ENCODE assay signal across 20 cellular contexts in genomic region chr20:2817891-2818595, GRCh38. TPM values are rescaled to one million over a fixed set of nuclear protein-coding genes. Genes with fewer than 3 reads are reported as not detected.
DNase-seq lines count a peak whose midpoint lies in the region; ATAC-seq, FAIRE-seq and TF ChIP-seq lines count a peak whose summit lies in the region.
"Had no signal": no experiment of that assay in that cellular context is flagged by ENCODE, and none has a peak within 500 bp of the region (broad histone marks: within the 10 kb centered on the region; RNA-seq: fewer than 3 reads in every experiment).

No MANE protein-coding gene starts in this region.

- no peaks in the 10 kb centered on the region for H3K27me3 ChIP-seq in liver (ENCODE audit: control insufficient read depth in 4 of 4, insufficient read depth in 4 of 4, low read length in 3 of 4)
- H3K27me3 ChIP-seq in HepG2 (ENCODE audit: control insufficient read depth in 1 of 2, insufficient read depth in 2 of 2, low read length in 2 of 2): peaks cover 7 to 77% of the 10 kb centered on the region in 2 experiments

- peaks cover 0 to 3% (median 3%) of the 10 kb centered on the region in 3 donors for H3K36me3 Mint-ChIP-seq in naive thymus-derived CD8-positive, alpha-beta T cell
- peaks cover 3% of the 10 kb centered on the region for H3K36me3 Mint-ChIP-seq in effector memory CD8-positive, alpha-beta T cell (ENCODE audit: insufficient read depth)
- H3K36me3 Mint-ChIP-seq: CD8-positive, alpha-beta T cell had no signal

- no peak overlapping the region for H3K4me3 ChIP-seq in liver (ENCODE audit: low read depth in 1 of 3, low read length in 3 of 3)
- H3K4me3 ChIP-seq in HepG2 (replicated peaks in 1 of 3; ENCODE audit: insufficient read depth in 1 of 3, low read depth in 2 of 3, low read length in 3 of 3): no peak overlapping the region
- H3K4me3 ChIP-seq: gastroesophageal sphincter, lung had no signal

- H3K9ac ChIP-seq in liver (ENCODE audit: low read depth in 1 of 2, low read length in 2 of 2) (no peak overlapping the region), HepG2 (ENCODE audit: insufficient read depth, low read depth, low read length) (no peak overlapping the region)

- TF ChIP-seq CTCF in liver (IDR thresholded peaks at IDR 0.05; ENCODE audit: low read depth, low read length, missing input control): no peak
- no peak for TF ChIP-seq CTCF in HepG2 (CRISPR knock-in tag; IDR thresholded peaks at IDR 0.05)

- intact Hi-C loops in HepG2 (cut with micrococcal nuclease; ENCODE audit: unreplicated experiment): no loop called here

- H3K79me2 ChIP-seq in HepG2 (ENCODE audit: insufficient read depth, low read length): no peaks in the 10 kb centered on the region

- CTCF ChIA-PET in HepG2 (lab: Yijun Ruan, JAX; ENCODE audit: low intra/inter-chr PET ratio, low total read pairs): no interaction called here

- H3K27ac ChIP-seq in liver (ENCODE audit: low read depth in 1 of 2, low read length in 2 of 2): no peak overlapping the region
- no peak overlapping the region for H3K27ac ChIP-seq in HepG2 (ENCODE audit: extremely low read length, insufficient read depth, low read length)
- H3K27ac ChIP-seq: gastroesophageal sphincter had no signal

- H3K4me2 ChIP-seq in HepG2 (ENCODE audit: low read depth, low read length): no peak overlapping the region

- in situ Hi-C loops in HepG2 (cut with HindIII; ENCODE audit: extremely low pct_ligation_motif_present, low pct_unique_long_range_greater_than_20kb): no loop called here

- peaks cover 4 to 22% (median 20%) of the 10 kb centered on the region in 5 donors for H3K27me3 Mint-ChIP-seq in naive thymus-derived CD8-positive, alpha-beta T cell
- H3K27me3 Mint-ChIP-seq in effector memory CD8-positive, alpha-beta T cell: peaks cover 10 to 35% of the 10 kb centered on the region in 2 donors

- H3K4me1 Mint-ChIP-seq in naive thymus-derived CD8-positive, alpha-beta T cell: peaks cover 9 to 24% (median 20%) of the 10 kb centered on the region in 4 donors
- peaks cover 11 to 18% of the 10 kb centered on the region in 2 donors for H3K4me1 Mint-ChIP-seq in effector memory CD8-positive, alpha-beta T cell (ENCODE audit: low read depth in 2 of 2)

- WGBS in liver: 80% methylated on average over 7 of the region's 7 CpGs
- 9% methylated on average over 7 of the region's 7 CpGs for WGBS in HepG2 (ENCODE audit: low lambda C conversion rate)

- H3K27ac Mint-ChIP-seq in naive thymus-derived CD8-positive, alpha-beta T cell: no peak overlapping the region
- no peak overlapping the region for H3K27ac Mint-ChIP-seq in effector memory CD8-positive, alpha-beta T cell
- H3K27ac Mint-ChIP-seq: activated CD8-positive, alpha-beta T cell treated with anti-CD3 and anti-CD28 coated beads, Interleukin-2, amount 10 ng/mL, durations not matched to agents 7 days and 5 days; activated T-helper 2 cell treated with anti-CD3 and anti-CD28 coated beads, Interferon-gamma antibody, Interleukin-2, Interleukin-4, amounts not matched to agents 10 μg/mL and 5 μg/mL and 100 μg/mL, durations not matched to agents 14 hours and 24 hours and 36 hours; CD8-positive, alpha-beta T cell; naive thymus-derived CD4-positive, alpha-beta T cell; stimulated activated naive CD8-positive, alpha-beta T cell treated with anti-CD3 and anti-CD28 coated beads, Interleukin-15, amount 100 ng/mL, for 72 hours had no signal

- no peak overlapping the region for H2AFZ ChIP-seq in HepG2 (ENCODE audit: low read length)

- POLR2A ChIA-PET in HepG2 (lab: Yijun Ruan, JAX): no interaction called here
- POLR2A ChIA-PET in naive thymus-derived CD8-positive, alpha-beta T cell (lab: Charles Lee): no interaction called here

- BruUV-seq in HepG2 (replicated peaks; lab: Mats Ljungman, UMichigan): no TSS peak

- H3K9me3 ChIP-seq in liver (ENCODE audit: control insufficient read depth in 4 of 4, low read length in 3 of 4): no peaks in the 10 kb centered on the region
- no peaks in the 10 kb centered on the region for H3K9me3 ChIP-seq in HepG2 (ENCODE audit: low read length)
- H3K9me3 ChIP-seq: gastroesophageal sphincter had no signal

- no peak for TF ChIP-seq POLR2A in HepG2 (IDR thresholded peaks at IDR 0.05; ENCODE audit: insufficient read depth in 1 of 2, low read depth in 2 of 2, low read length in 2 of 2)

- H4K20me1 ChIP-seq in HepG2 (ENCODE audit: insufficient read depth, low read length): no peaks in the 10 kb centered on the region

- peaks cover 0 to 7% (median 0%) of the 10 kb centered on the region in 9 donors for H3K9me3 Mint-ChIP-seq in naive thymus-derived CD8-positive, alpha-beta T cell
- no peaks in the 10 kb centered on the region for H3K9me3 Mint-ChIP-seq in effector memory CD8-positive, alpha-beta T cell
- H3K9me3 Mint-ChIP-seq: CD8-positive, alpha-beta T cell; stimulated activated naive CD8-positive, alpha-beta T cell treated with anti-CD3 and anti-CD28 coated beads, Interleukin-15, amount 100 ng/mL, for 72 hours had no signal

- FAIRE-seq in HepG2 (lab: Jason Lieb, UNC): no peak

- H3K36me3 ChIP-seq in liver (ENCODE audit: control insufficient read depth in 4 of 4, insufficient read depth in 3 of 4, low read depth in 1 of 4, low read length in 3 of 4) (no peaks in the 10 kb centered on the region), HepG2 (replicated peaks in 1 of 2; ENCODE audit: control insufficient read depth in 1 of 2, insufficient read depth in 2 of 2, low read length in 2 of 2) (no peaks in the 10 kb centered on the region)
- H3K36me3 ChIP-seq: gastroesophageal sphincter had no signal

- ATAC-seq in HepG2 (no peak), left lobe of liver (no peak), HG02642 (IDR thresholded peaks at IDR 0.05; ENCODE audit: poor library complexity, unreplicated experiment) (no peak)
- no peak for ATAC-seq in naive thymus-derived CD8-positive, alpha-beta T cell
- no peak for ATAC-seq in effector memory CD8-positive, alpha-beta T cell (replicated peaks)
- ATAC-seq: activated CD8-positive, alpha-beta T cell treated with anti-CD3 and anti-CD28 coated beads, Interleukin-2, amount 10 ng/mL, durations not matched to agents 7 days and 5 days; CD8-positive, alpha-beta T cell; gastroesophageal sphincter; naive thymus-derived CD4-positive, alpha-beta T cell; stimulated activated naive CD8-positive, alpha-beta T cell treated with anti-CD3 and anti-CD28 coated beads, Interleukin-15, amount 100 ng/mL, for 72 hours had no signal

- TF ChIP-seq RAD21 in liver (IDR thresholded peaks at IDR 0.05) (no peak), HepG2 (CRISPR knock-in tag; IDR thresholded peaks at IDR 0.05) (no peak)

- DNase-seq in HepG2 (ENCODE audit: low spot score) (no peak), left lobe of liver (ENCODE audit: low spot score) (peak; percentile 22)
- DNase-seq in naive thymus-derived CD8-positive, alpha-beta T cell: no peak
- DNase-seq in effector memory CD8-positive, alpha-beta T cell: no peak
- DNase-seq: ACHN; activated CD8-positive, alpha-beta T cell treated with anti-CD3 and anti-CD28 coated beads, Interleukin-2, amount 10 ng/mL, durations not matched to agents 7 days and 5 days; caudate nucleus; NCI-H1694 treated with DMSO at 0.1 percent for 48 hours; NK-92 treated with Interleukin-12 subunit alpha and Interleukin-12 subunit beta, amount 100 ng/mL, for 24 hours; stimulated activated naive CD8-positive, alpha-beta T cell treated with anti-CD3 and anti-CD28 coated beads, Interleukin-15, amount 100 ng/mL, for 72 hours had no signal

- H3K4me3 Mint-ChIP-seq in naive thymus-derived CD8-positive, alpha-beta T cell: no peak overlapping the region
- H3K4me3 Mint-ChIP-seq in effector memory CD8-positive, alpha-beta T cell: no peak overlapping the region
- H3K4me3 Mint-ChIP-seq: activated CD8-positive, alpha-beta T cell treated with anti-CD3 and anti-CD28 coated beads, Interleukin-2, amount 10 ng/mL, durations not matched to agents 7 days and 5 days; CD8-positive, alpha-beta T cell; stimulated activated naive CD8-positive, alpha-beta T cell treated with anti-CD3 and anti-CD28 coated beads, Interleukin-15, amount 100 ng/mL, for 72 hours had no signal

- H3K4me1 ChIP-seq in liver (ENCODE audit: control insufficient read depth in 4 of 4, insufficient read depth in 4 of 4, low read length in 3 of 4): peaks cover 0 to 3% (median 1%) of the 10 kb centered on the region in 4 donors
- H3K4me1 ChIP-seq in HepG2 (ENCODE audit: insufficient read depth, low read length): peaks cover 13% of the 10 kb centered on the region; the same call in 1 of the 2 replicates

- TF ChIP-seq EP300 in HepG2 (IDR thresholded peaks at IDR 0.05; ENCODE audit: low read depth in 2 of 2, low read length in 2 of 2): no peak
- no peak for TF ChIP-seq EP300 in HepG2 (CRISPR knock-in tag; IDR thresholded peaks at IDR 0.05; ENCODE audit: borderline replicate concordance)

RNA-seq across cellular contexts. Expression of gene TMEM239, which starts 1.9 kb away (rescaled TPM):
- total RNA-seq in liver: not detected
- not detected for polyA plus RNA-seq in liver
- total RNA-seq in HepG2 (2016; rRNA removed; fragmentation: Illumina TruSeq; extraction: Trizol): not detected in 2 replicates
- total RNA-seq in HepG2 (2016; cell fraction: cytosol; rRNA removed; fragmentation: Illumina TruSeq; extraction: Trizol; ENCODE audit: low read depth): not detected in 2 replicates
- not detected in 2 replicates for total RNA-seq in HepG2 (2016; cell fraction: insoluble cytoplasmic fraction; rRNA removed; fragmentation: Illumina TruSeq; extraction: Trizol)
- total RNA-seq in HepG2 (2016; cell fraction: membrane; rRNA removed; fragmentation: Illumina TruSeq; extraction: Trizol): not detected in 2 replicates
- not detected in 2 replicates for total RNA-seq in HepG2 (2016; cell fraction: nucleus; rRNA removed; fragmentation: Illumina TruSeq; extraction: Trizol)
- polyA plus RNA-seq in HepG2 (2011; rRNA removed): not detected in 2 replicates
- polyA plus RNA-seq in HepG2 (2011; cell fraction: cytosol; rRNA removed): not detected in 2 replicates
- not detected in 2 replicates for polyA plus RNA-seq in HepG2 (2011; cell fraction: nucleus; rRNA removed)
- polyA plus RNA-seq in HepG2 (2012): not detected in 2 replicates
- not detected in 2 replicates for polyA plus RNA-seq in HepG2 (2016; cell fraction: cytosol; fragmentation: Illumina TruSeq; extraction: Trizol; ENCODE audit: low read depth)
- polyA plus RNA-seq in HepG2 (2016; cell fraction: insoluble cytoplasmic fraction; fragmentation: Illumina TruSeq; extraction: Trizol; ENCODE audit: low read depth): not detected in 2 replicates
- not detected in 2 replicates for polyA plus RNA-seq in HepG2 (2016; cell fraction: membrane; fragmentation: Illumina TruSeq; extraction: Trizol; ENCODE audit: low read depth)
- polyA plus RNA-seq in HepG2 (2016; cell fraction: nucleus; fragmentation: Illumina TruSeq; extraction: Trizol; ENCODE audit: insufficient read depth, low read depth): not detected in 2 replicates
- polyA minus RNA-seq in HepG2 (2011; rRNA and poly(A)+ RNA removed; ENCODE audit: low replicate concordance): not detected in 2 replicates
- not detected in 2 replicates for polyA minus RNA-seq in HepG2 (2011; cell fraction: cytosol; rRNA and poly(A)+ RNA removed)
- polyA minus RNA-seq in HepG2 (2011; cell fraction: nucleus; rRNA and poly(A)+ RNA removed): not detected in 2 replicates
- not detected for total RNA-seq in left lobe of liver
- total RNA-seq in naive thymus-derived CD8-positive, alpha-beta T cell: not detected
- not detected for polyA plus RNA-seq in naive thymus-derived CD8-positive, alpha-beta T cell
- total RNA-seq: activated CD8-positive, alpha-beta T cell treated with anti-CD3 and anti-CD28 coated beads, Interleukin-2, amount 10 ng/mL, durations not matched to agents 7 days and 5 days; activated T-helper 2 cell treated with anti-CD3 and anti-CD28 coated beads, Interferon-gamma antibody, Interleukin-2, Interleukin-4, amounts not matched to agents 10 μg/mL and 5 μg/mL and 100 μg/mL, durations not matched to agents 14 hours and 24 hours and 36 hours; CD8-positive, alpha-beta T cell; lung; M059J; naive thymus-derived CD4-positive, alpha-beta T cell; pulmonary artery endothelial cell; RPMI7951 had no signal
- polyA plus RNA-seq: lung; naive thymus-derived CD4-positive, alpha-beta T cell had no signal

RNA-seq across cellular contexts. Expression of gene C20orf141, which starts 3.3 kb away (rescaled TPM):
- not detected for total RNA-seq in liver
- polyA plus RNA-seq in liver: not detected
- not detected in 2 replicates for total RNA-seq in HepG2 (2016; rRNA removed; fragmentation: Illumina TruSeq; extraction: Trizol)
- total RNA-seq in HepG2 (2016; cell fraction: cytosol; rRNA removed; fragmentation: Illumina TruSeq; extraction: Trizol; ENCODE audit: low read depth): not detected in 2 replicates
- total RNA-seq in HepG2 (2016; cell fraction: insoluble cytoplasmic fraction; rRNA removed; fragmentation: Illumina TruSeq; extraction: Trizol): not detected in 2 replicates
- total RNA-seq in HepG2 (2016; cell fraction: membrane; rRNA removed; fragmentation: Illumina TruSeq; extraction: Trizol): not detected in 2 replicates
- not detected in 2 replicates for total RNA-seq in HepG2 (2016; cell fraction: nucleus; rRNA removed; fragmentation: Illumina TruSeq; extraction: Trizol)
- not detected in 2 replicates for polyA plus RNA-seq in HepG2 (2011; rRNA removed)
- not detected in 2 replicates for polyA plus RNA-seq in HepG2 (2011; cell fraction: cytosol; rRNA removed)
- not detected in 2 replicates for polyA plus RNA-seq in HepG2 (2011; cell fraction: nucleus; rRNA removed)
- not detected in 2 replicates for polyA plus RNA-seq in HepG2 (2012)
- not detected in 2 replicates for polyA plus RNA-seq in HepG2 (2016; cell fraction: cytosol; fragmentation: Illumina TruSeq; extraction: Trizol; ENCODE audit: low read depth)
- polyA plus RNA-seq in HepG2 (2016; cell fraction: insoluble cytoplasmic fraction; fragmentation: Illumina TruSeq; extraction: Trizol; ENCODE audit: low read depth): not detected in 2 replicates
- polyA plus RNA-seq in HepG2 (2016; cell fraction: membrane; fragmentation: Illumina TruSeq; extraction: Trizol; ENCODE audit: low read depth): not detected in 2 replicates
- not detected in 2 replicates for polyA plus RNA-seq in HepG2 (2016; cell fraction: nucleus; fragmentation: Illumina TruSeq; extraction: Trizol; ENCODE audit: insufficient read depth, low read depth)
- polyA minus RNA-seq in HepG2 (2011; rRNA and poly(A)+ RNA removed; ENCODE audit: low replicate concordance): not detected in 2 replicates
- not detected in 2 replicates for polyA minus RNA-seq in HepG2 (2011; cell fraction: cytosol; rRNA and poly(A)+ RNA removed)
- polyA minus RNA-seq in HepG2 (2011; cell fraction: nucleus; rRNA and poly(A)+ RNA removed): not detected in 2 replicates
- not detected for total RNA-seq in left lobe of liver
- not detected for total RNA-seq in naive thymus-derived CD8-positive, alpha-beta T cell
- polyA plus RNA-seq in naive thymus-derived CD8-positive, alpha-beta T cell: not detected
- total RNA-seq: activated CD8-positive, alpha-beta T cell treated with anti-CD3 and anti-CD28 coated beads, Interleukin-2, amount 10 ng/mL, durations not matched to agents 7 days and 5 days; activated T-helper 2 cell treated with anti-CD3 and anti-CD28 coated beads, Interferon-gamma antibody, Interleukin-2, Interleukin-4, amounts not matched to agents 10 μg/mL and 5 μg/mL and 100 μg/mL, durations not matched to agents 14 hours and 24 hours and 36 hours; CD8-positive, alpha-beta T cell; gastroesophageal sphincter; lung; M059J; naive thymus-derived CD4-positive, alpha-beta T cell; pulmonary artery endothelial cell; RPMI7951 had no signal
- polyA plus RNA-seq: lung; naive thymus-derived CD4-positive, alpha-beta T cell had no signal

RNA-seq across cellular contexts. Expression of gene CPXM1, which starts 17.6 kb away (rescaled TPM):
- total RNA-seq in liver (1 to 10 TPM in 1 of 2 donors, under 1 TPM in 1; 0.08 to 5.5 TPM), HepG2 (2016; rRNA removed; fragmentation: Illumina TruSeq; extraction: Trizol) (not detected in 2 replicates), left lobe of liver (not detected)
- polyA plus RNA-seq in liver (under 1 TPM; 0.10 to 0.23 TPM), HepG2 (2011; rRNA removed) (0.07 TPM in 1 of 2 replicates, not detected in the other)
- total RNA-seq in HepG2 (2016; cell fraction: cytosol; rRNA removed; fragmentation: Illumina TruSeq; extraction: Trizol; ENCODE audit: low read depth): not detected in 2 replicates
- total RNA-seq in HepG2 (2016; cell fraction: insoluble cytoplasmic fraction; rRNA removed; fragmentation: Illumina TruSeq; extraction: Trizol): not detected in 2 replicates
- not detected in 2 replicates for total RNA-seq in HepG2 (2016; cell fraction: membrane; rRNA removed; fragmentation: Illumina TruSeq; extraction: Trizol)
- not detected in 2 replicates for total RNA-seq in HepG2 (2016; cell fraction: nucleus; rRNA removed; fragmentation: Illumina TruSeq; extraction: Trizol)
- 0.04 TPM in 1 of 2 replicates, not detected in the other for polyA plus RNA-seq in HepG2 (2011; cell fraction: cytosol; rRNA removed)
- 0.14 and 0.34 TPM in 2 replicates for polyA plus RNA-seq in HepG2 (2011; cell fraction: nucleus; rRNA removed)
- not detected in 2 replicates for polyA plus RNA-seq in HepG2 (2012)
- polyA plus RNA-seq in HepG2 (2016; cell fraction: cytosol; fragmentation: Illumina TruSeq; extraction: Trizol; ENCODE audit: low read depth): not detected in 2 replicates
- not detected in 2 replicates for polyA plus RNA-seq in HepG2 (2016; cell fraction: insoluble cytoplasmic fraction; fragmentation: Illumina TruSeq; extraction: Trizol; ENCODE audit: low read depth)
- not detected in 2 replicates for polyA plus RNA-seq in HepG2 (2016; cell fraction: membrane; fragmentation: Illumina TruSeq; extraction: Trizol; ENCODE audit: low read depth)
- not detected in 2 replicates for polyA plus RNA-seq in HepG2 (2016; cell fraction: nucleus; fragmentation: Illumina TruSeq; extraction: Trizol; ENCODE audit: insufficient read depth, low read depth)
- polyA minus RNA-seq in HepG2 (2011; rRNA and poly(A)+ RNA removed; ENCODE audit: low replicate concordance): not detected in 2 replicates
- not detected in 2 replicates for polyA minus RNA-seq in HepG2 (2011; cell fraction: cytosol; rRNA and poly(A)+ RNA removed)
- not detected in 2 replicates for polyA minus RNA-seq in HepG2 (2011; cell fraction: nucleus; rRNA and poly(A)+ RNA removed)
- total RNA-seq in naive thymus-derived CD8-positive, alpha-beta T cell: under 1 TPM in 1 of 2 experiments, not detected in 1; 0.39 TPM
- under 1 TPM; 0.27 to 0.56 (median 0.31) TPM for polyA plus RNA-seq in naive thymus-derived CD8-positive, alpha-beta T cell
- total RNA-seq: RPMI7951 had no signal

RNA-seq across cellular contexts. Expression of gene PCED1A, which starts 22.4 kb away (rescaled TPM):
- total RNA-seq in liver (10 to 100 TPM; 12.5 to 13.4 TPM), HepG2 (2016; rRNA removed; fragmentation: Illumina TruSeq; extraction: Trizol) (12.6 and 40.1 TPM in 2 replicates), left lobe of liver (21.4 TPM)
- polyA plus RNA-seq in liver (10 to 100 TPM in 1 of 2 donors, 1 to 10 TPM in 1; 6.8 to 13.4 TPM), HepG2 (2011; rRNA removed) (84.2 and 92.3 TPM in 2 replicates)
- total RNA-seq in HepG2 (2016; cell fraction: cytosol; rRNA removed; fragmentation: Illumina TruSeq; extraction: Trizol; ENCODE audit: low read depth): 15.8 and 19.1 TPM in 2 replicates
- 12.7 and 43.6 TPM in 2 replicates for total RNA-seq in HepG2 (2016; cell fraction: insoluble cytoplasmic fraction; rRNA removed; fragmentation: Illumina TruSeq; extraction: Trizol)
- total RNA-seq in HepG2 (2016; cell fraction: membrane; rRNA removed; fragmentation: Illumina TruSeq; extraction: Trizol): 25.5 and 30.3 TPM in 2 replicates
- 50.5 and 56.6 TPM in 2 replicates for total RNA-seq in HepG2 (2016; cell fraction: nucleus; rRNA removed; fragmentation: Illumina TruSeq; extraction: Trizol)
- polyA plus RNA-seq in HepG2 (2011; cell fraction: cytosol; rRNA removed): 34.6 and 52.7 TPM in 2 replicates
- polyA plus RNA-seq in HepG2 (2011; cell fraction: nucleus; rRNA removed): 548 and 651 TPM in 2 replicates
- 37.5 and 47.0 TPM in 2 replicates for polyA plus RNA-seq in HepG2 (2012)
- 15.4 and 16.6 TPM in 2 replicates for polyA plus RNA-seq in HepG2 (2016; cell fraction: cytosol; fragmentation: Illumina TruSeq; extraction: Trizol; ENCODE audit: low read depth)
- 13.1 and 14.6 TPM in 2 replicates for polyA plus RNA-seq in HepG2 (2016; cell fraction: insoluble cytoplasmic fraction; fragmentation: Illumina TruSeq; extraction: Trizol; ENCODE audit: low read depth)
- 23.9 and 27.4 TPM in 2 replicates for polyA plus RNA-seq in HepG2 (2016; cell fraction: membrane; fragmentation: Illumina TruSeq; extraction: Trizol; ENCODE audit: low read depth)
- polyA plus RNA-seq in HepG2 (2016; cell fraction: nucleus; fragmentation: Illumina TruSeq; extraction: Trizol; ENCODE audit: insufficient read depth, low read depth): 129 TPM in 2 replicates
- 12.5 and 33.7 TPM in 2 replicates for polyA minus RNA-seq in HepG2 (2011; rRNA and poly(A)+ RNA removed; ENCODE audit: low replicate concordance)
- 9.0 and 9.2 TPM in 2 replicates for polyA minus RNA-seq in HepG2 (2011; cell fraction: cytosol; rRNA and poly(A)+ RNA removed)
- 45.2 and 51.7 TPM in 2 replicates for polyA minus RNA-seq in HepG2 (2011; cell fraction: nucleus; rRNA and poly(A)+ RNA removed)
- 100 to 1,000 TPM in 1 of 2 experiments, 10 to 100 TPM in 1; 89.5 to 101 TPM for total RNA-seq in naive thymus-derived CD8-positive, alpha-beta T cell
- polyA plus RNA-seq in naive thymus-derived CD8-positive, alpha-beta T cell: 10 to 100 TPM; 21.9 to 29.6 (median 23.6) TPM

RNA-seq across cellular contexts. Expression of gene VPS16, which starts 22.5 kb away (rescaled TPM):
- total RNA-seq in liver (10 to 100 TPM; 16.7 to 24.3 TPM), HepG2 (2016; rRNA removed; fragmentation: Illumina TruSeq; extraction: Trizol) (27.6 and 35.4 TPM in 2 replicates), left lobe of liver (19.3 TPM)
- polyA plus RNA-seq in liver (10 to 100 TPM; 14.5 to 15.6 TPM), HepG2 (2011; rRNA removed) (34.2 and 44.0 TPM in 2 replicates)
- 5.8 and 7.1 TPM in 2 replicates for total RNA-seq in HepG2 (2016; cell fraction: cytosol; rRNA removed; fragmentation: Illumina TruSeq; extraction: Trizol; ENCODE audit: low read depth)
- total RNA-seq in HepG2 (2016; cell fraction: insoluble cytoplasmic fraction; rRNA removed; fragmentation: Illumina TruSeq; extraction: Trizol): 28.5 and 36.0 TPM in 2 replicates
- 7.1 and 7.2 TPM in 2 replicates for total RNA-seq in HepG2 (2016; cell fraction: membrane; rRNA removed; fragmentation: Illumina TruSeq; extraction: Trizol)
- 36.6 and 39.6 TPM in 2 replicates for total RNA-seq in HepG2 (2016; cell fraction: nucleus; rRNA removed; fragmentation: Illumina TruSeq; extraction: Trizol)
- polyA plus RNA-seq in HepG2 (2011; cell fraction: cytosol; rRNA removed): 21.5 and 23.3 TPM in 2 replicates
- polyA plus RNA-seq in HepG2 (2011; cell fraction: nucleus; rRNA removed): 216 and 253 TPM in 2 replicates
- 26.0 and 31.8 TPM in 2 replicates for polyA plus RNA-seq in HepG2 (2012)
- 3.7 and 4.5 TPM in 2 replicates for polyA plus RNA-seq in HepG2 (2016; cell fraction: cytosol; fragmentation: Illumina TruSeq; extraction: Trizol; ENCODE audit: low read depth)
- polyA plus RNA-seq in HepG2 (2016; cell fraction: insoluble cytoplasmic fraction; fragmentation: Illumina TruSeq; extraction: Trizol; ENCODE audit: low read depth): 22.7 and 23.3 TPM in 2 replicates
- 4.4 and 5.8 TPM in 2 replicates for polyA plus RNA-seq in HepG2 (2016; cell fraction: membrane; fragmentation: Illumina TruSeq; extraction: Trizol; ENCODE audit: low read depth)
- 85.0 and 94.6 TPM in 2 replicates for polyA plus RNA-seq in HepG2 (2016; cell fraction: nucleus; fragmentation: Illumina TruSeq; extraction: Trizol; ENCODE audit: insufficient read depth, low read depth)
- polyA minus RNA-seq in HepG2 (2011; rRNA and poly(A)+ RNA removed; ENCODE audit: low replicate concordance): 26.6 and 68.4 TPM in 2 replicates
- 14.9 and 18.9 TPM in 2 replicates for polyA minus RNA-seq in HepG2 (2011; cell fraction: cytosol; rRNA and poly(A)+ RNA removed)
- 34.0 and 43.6 TPM in 2 replicates for polyA minus RNA-seq in HepG2 (2011; cell fraction: nucleus; rRNA and poly(A)+ RNA removed)
- total RNA-seq in naive thymus-derived CD8-positive, alpha-beta T cell: 10 to 100 TPM; 57.6 to 57.8 TPM
- 10 to 100 TPM; 34.6 to 40.6 (median 39.3) TPM for polyA plus RNA-seq in naive thymus-derived CD8-positive, alpha-beta T cell
